Comparison of ENCODE assay signal across 28 cellular contexts in genomic region chr5:181108578-181109165, GRCh38. TPM values are rescaled to one million over a fixed set of nuclear protein-coding genes. Genes with fewer than 3 reads are reported as not detected.
A peak's percentile ranks its signal among the peaks of the same experiment; 100 is the strongest.
DNase-seq lines count a peak whose midpoint lies in the region; ATAC-seq and TF ChIP-seq lines count a peak whose summit lies in the region.
"Had no signal": no experiment of that assay in that cellular context is flagged by ENCODE, and none has a peak within 500 bp of the region (broad histone marks: within the 10 kb centered on the region; RNA-seq: fewer than 3 reads in every experiment).

No MANE protein-coding gene starts in this region.

- TF ChIP-seq CTCF in RWPE2 (IDR thresholded peaks at IDR 0.05; ENCODE audit: poor library complexity, severe bottlenecking): no peak
- TF ChIP-seq CTCF in upper lobe of right lung (IDR thresholded peaks at IDR 0.05): no peak
- TF ChIP-seq CTCF in osteoblast (IDR thresholded peaks at IDR 0.05; ENCODE audit: extremely low read depth, low read depth, low read length): no peak

- H3K4me3 ChIP-seq in RWPE2 (ENCODE audit: severe bottlenecking): no peak overlapping the region
- H3K4me3 ChIP-seq in upper lobe of right lung: no peak overlapping the region
- no peak overlapping the region for H3K4me3 ChIP-seq in osteoblast (ENCODE audit: insufficient read depth, low read length)
- H3K4me3 ChIP-seq: HAP-1 had no signal

- intact Hi-C loops in upper lobe of right lung (cut with DNase I): no loop called here

- H3K9me3 Mint-ChIP-seq in activated T-cell treated with anti-CD3 and anti-CD28 coated beads, Interleukin-2, amount 50 U/mL, for 24 hours: no peaks in the 10 kb centered on the region
- H3K9me3 Mint-ChIP-seq: GM23338 had no signal

- H2AFZ ChIP-seq in osteoblast (ENCODE audit: low read length): no peak overlapping the region

- H3K27me3 ChIP-seq in RWPE2 (ENCODE audit: insufficient read depth, poor library complexity, severe bottlenecking) (peaks cover 3% of the 10 kb centered on the region), upper lobe of right lung (peaks cover 58% of the 10 kb centered on the region), osteoblast (ENCODE audit: insufficient read depth, low read length) (peaks cover 8% of the 10 kb centered on the region)

- H3K27ac ChIP-seq in RWPE2 (ENCODE audit: poor library complexity, severe bottlenecking): no peak overlapping the region
- no peak overlapping the region for H3K27ac ChIP-seq in upper lobe of right lung
- H3K27ac ChIP-seq in osteoblast (ENCODE audit: low read depth, low read length): no peak overlapping the region
- H3K27ac ChIP-seq: HL-60, RWPE1 had no signal

- H3K4me1 Mint-ChIP-seq in activated T-cell treated with anti-CD3 and anti-CD28 coated beads, Interleukin-2, amount 50 U/mL, for 24 hours (ENCODE audit: low read depth): peaks cover 5% of the 10 kb centered on the region

- H3K4me1 ChIP-seq in RWPE2 (ENCODE audit: insufficient read depth, poor library complexity, severe bottlenecking) (no peaks in the 10 kb centered on the region), upper lobe of right lung (no peaks in the 10 kb centered on the region), osteoblast (ENCODE audit: insufficient read depth, low read length) (no peaks in the 10 kb centered on the region)
- H3K4me1 ChIP-seq: HAP-1 had no signal

- H3K36me3 ChIP-seq in RWPE2 (ENCODE audit: low read depth) (no peaks in the 10 kb centered on the region), upper lobe of right lung (no peaks in the 10 kb centered on the region), osteoblast (ENCODE audit: insufficient read depth, low read length) (no peaks in the 10 kb centered on the region)
- H3K36me3 ChIP-seq: HAP-1 had no signal

- H3K4me3 Mint-ChIP-seq in activated T-cell treated with anti-CD3 and anti-CD28 coated beads, Interleukin-2, amount 50 U/mL, for 24 hours: no peak overlapping the region
- H3K4me3 Mint-ChIP-seq: GM23338 had no signal

- H3K27ac Mint-ChIP-seq in activated T-cell treated with anti-CD3 and anti-CD28 coated beads, Interleukin-2, amount 50 U/mL, for 24 hours: no peak overlapping the region
- H3K27ac Mint-ChIP-seq: GM23338 had no signal

- no peaks in the 10 kb centered on the region for H3K79me2 ChIP-seq in osteoblast (ENCODE audit: insufficient read depth, low read length)

- no peaks in the 10 kb centered on the region for H4K20me1 ChIP-seq in osteoblast (ENCODE audit: insufficient read depth, low read length)

- peak; percentile 11 for DNase-seq in activated T-cell treated with anti-CD3 and anti-CD28 coated beads, Interleukin-2, amount 50 U/mL, for 24 hours
- no peak for DNase-seq in activated T-cell treated with anti-CD3 and anti-CD28 coated beads, Interleukin-2, amount 50 U/mL, for 1 hour
- DNase-seq in RWPE2 (ENCODE audit: low spot score): peak; percentile 78
- peak; percentile 82 for DNase-seq in mesenteric fat pad (ENCODE audit: low spot score)
- peak; percentile 48 for DNase-seq in upper lobe of right lung
- DNase-seq in activated CD4-positive, CD25-positive, alpha-beta regulatory T cell treated with anti-CD3 and anti-CD28 coated beads, Interleukin-2, amount 50 U/mL, for 72 hours: no peak
- DNase-seq in osteoblast (ENCODE audit: insufficient read length, low spot score, missing footprints): no peak
- DNase-seq: Calu3, DMS79 treated with DMSO at 0.1 percent for 48 hours, GF-D8, Karpas-422, NCI-H1092 treated with DMSO at 0.1 percent for 48 hours, NCI-H1436, NCI-H187, NCI-H2081 treated with DMSO at 0.1 percent for 48 hours, NCI-H2171, NCI-H226, NCI-H510A, NCI-H69, SIG-M5 had no signal

- ATAC-seq in RWPE2 (ENCODE audit: low read depth): no peak
- ATAC-seq in upper lobe of right lung: no peak
- ATAC-seq: Panc1 had no signal

- no peak overlapping the region for H3K4me2 ChIP-seq in osteoblast (ENCODE audit: insufficient read depth, low read length)
- H3K4me2 ChIP-seq: GM23338 had no signal

- no peaks in the 10 kb centered on the region for H3K9me3 ChIP-seq in RWPE2 (ENCODE audit: severe bottlenecking)
- no peaks in the 10 kb centered on the region for H3K9me3 ChIP-seq in upper lobe of right lung
- H3K9me3 ChIP-seq in osteoblast (ENCODE audit: low read depth, low read length): no peaks in the 10 kb centered on the region
- H3K9me3 ChIP-seq: HAP-1 had no signal

- no peaks in the 10 kb centered on the region for H3K36me3 Mint-ChIP-seq in activated T-cell treated with anti-CD3 and anti-CD28 coated beads, Interleukin-2, amount 50 U/mL, for 24 hours (ENCODE audit: low read depth)

- peaks cover 84% of the 10 kb centered on the region for H3K27me3 Mint-ChIP-seq in activated T-cell treated with anti-CD3 and anti-CD28 coated beads, Interleukin-2, amount 50 U/mL, for 24 hours

RNA-seq across cellular contexts. Expression of gene OR2V1, which starts 22.3 kb away (rescaled TPM):
- total RNA-seq in mesenteric fat pad (not detected), upper lobe of right lung (not detected), osteoblast (not detected in 2 replicates)
- total RNA-seq: A172, Calu3, GM23338, M059J, OCI-LY7 had no signal

RNA-seq across cellular contexts. Expression of gene OR2V2, which starts 38.7 kb away (rescaled TPM):
- total RNA-seq in mesenteric fat pad (not detected), upper lobe of right lung (not detected), osteoblast (not detected in 2 replicates)
- total RNA-seq: A172, Calu3, GM23338, M059J had no signal

Comparison
In these comparisons a context has a peak if more than half of its experiments do, and no peak if none do; other contexts are left out.
1. DNase-seq: peak in activated T-cell treated with anti-CD3 and anti-CD28 coated beads, Interleukin-2, amount 50 U/mL, for 24 hours (single experiment), RWPE2 (single experiment), mesenteric fat pad (single experiment) and upper lobe of right lung (single experiment); none in activated T-cell treated with anti-CD3 and anti-CD28 coated beads, Interleukin-2, amount 50 U/mL, for 1 hour (single experiment), activated CD4-positive, CD25-positive, alpha-beta regulatory T cell treated with anti-CD3 and anti-CD28 coated beads, Interleukin-2, amount 50 U/mL, for 72 hours (single experiment) and osteoblast (single experiment).